ENCODE assay signal across 8 cellular contexts in the genomic region with DNA sequence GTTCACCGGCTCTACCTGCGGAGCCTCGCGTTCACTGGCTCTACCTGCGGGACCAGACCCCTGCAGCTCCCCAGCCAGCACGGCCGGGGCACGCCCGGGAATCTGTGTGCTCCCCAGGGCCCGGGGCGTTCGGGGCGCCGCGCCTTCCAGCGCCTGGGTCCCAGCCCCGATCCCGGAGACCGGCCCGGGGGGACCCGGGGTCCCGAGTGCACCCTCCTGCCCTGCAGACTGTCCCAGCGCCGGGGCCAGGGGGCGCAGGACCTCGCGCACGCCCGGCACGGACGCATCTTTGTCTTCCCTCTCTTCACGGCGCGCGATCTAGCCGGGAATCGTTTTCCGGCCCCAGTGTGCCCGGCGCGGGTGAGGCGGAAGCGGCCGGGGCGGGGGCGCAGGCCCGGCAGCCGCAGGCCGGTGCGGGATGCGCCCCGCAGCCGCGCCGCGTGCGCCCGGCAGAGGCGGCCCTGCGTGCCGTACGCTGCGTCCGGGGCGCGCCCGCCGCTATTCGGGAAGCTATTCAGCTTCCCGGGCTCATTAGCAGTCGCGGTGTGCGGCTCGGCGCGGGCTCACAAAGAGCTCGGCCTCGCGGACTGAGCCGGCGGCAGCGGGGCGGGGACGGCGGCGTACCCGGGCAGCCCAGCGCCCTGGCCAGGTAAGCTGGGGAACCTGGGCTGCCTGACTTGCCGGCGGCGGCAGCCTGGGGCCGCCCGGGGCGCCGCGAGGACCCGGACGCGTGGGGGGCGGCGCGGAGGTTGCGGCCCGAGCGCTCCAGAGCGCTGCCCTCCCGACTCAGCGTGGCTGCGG. TPM values are rescaled to one million over a fixed set of nuclear protein-coding genes. Genes with fewer than 3 reads are reported as not detected.
DNase-seq lines count a peak whose midpoint lies in the region; ATAC-seq and TF ChIP-seq lines count a peak whose summit lies in the region.

A gene (plus strand): TSS at position 345 of the 801 bp plus-strand sequence. CDS start 167,911 bp downstream, outside the sequence.

- no peaks in the 10 kb centered on the region for H3K9me2 ChIP-seq in neural cell (ENCODE audit: insufficient read depth, low read length)

- no peaks in the 10 kb centered on the region for H3F3A ChIP-seq in neural cell (ENCODE audit: insufficient read depth, low read length, poor library complexity, severe bottlenecking)

- peak within 1 kb of the TSS; percentile 22; the same call in 1 of the 2 replicates for H3K4me3 ChIP-seq in AG10803 (ENCODE audit: low read length)
- H3K4me3 ChIP-seq in neural cell (ENCODE audit: low read length), result peak within 1 kb of the TSS; percentile 86
- H3K4me3 ChIP-seq in vagina, result peak within 1 kb of the TSS; percentile 51 to 57

- intact Hi-C loops in vagina (cut with DNase I), result no loop called here

- no peak for TF ChIP-seq EP300 in Ishikawa (IDR thresholded peaks at IDR 0.05; ENCODE audit: borderline replicate concordance)
- TF ChIP-seq EP300 in neural cell (conservative IDR thresholded peaks at IDR 0.05; ENCODE audit: poor library complexity, severe bottlenecking), result no peak

- H3K27ac ChIP-seq in neural cell (ENCODE audit: low read length) (peak within 1 kb of the TSS; percentile 61), vagina (peak within 1 kb of the TSS; percentile 13)

- TF ChIP-seq POLR2A in erythroblast (IDR thresholded peaks at IDR 0.05; ENCODE audit: low read length) (no peak), vagina (IDR thresholded peaks at IDR 0.05) (no peak)

- H3K4me1 ChIP-seq in vagina, result peaks cover 12% of the 10 kb centered on the region

- no peak for ATAC-seq in GM21526 (IDR thresholded peaks at IDR 0.05; ENCODE audit: low FRiP score, unreplicated experiment)

- TF ChIP-seq CTCF in AG10803 (conservative IDR thresholded peaks at IDR 0.05; ENCODE audit: low read length), result no peak
- TF ChIP-seq CTCF in neural cell (IDR thresholded peaks at IDR 0.05; ENCODE audit: poor library complexity, severe bottlenecking), result no peak
- TF ChIP-seq CTCF in vagina (IDR thresholded peaks at IDR 0.05), result no peak

- TF ChIP-seq RAD21 in Ishikawa (IDR thresholded peaks at IDR 0.05; ENCODE audit: low read depth) (no peak), neural cell (conservative IDR thresholded peaks at IDR 0.05) (peak; percentile 33)

- H3K27me3 ChIP-seq in neural cell (ENCODE audit: insufficient read depth, low read depth, low read length) (no peaks in the 10 kb centered on the region), vagina (no peaks in the 10 kb centered on the region)

- peaks cover 29% of the 10 kb centered on the region for H3K79me2 ChIP-seq in neural cell (replicated peaks; ENCODE audit: insufficient read depth, low read length)

- H2AFZ ChIP-seq in neural cell (ENCODE audit: low read depth, low read length), result peak within 1 kb of the TSS; percentile 79

- H3K9ac ChIP-seq in neural cell (ENCODE audit: low read length), result peak within 1 kb of the TSS; percentile 87

- peak within 1 kb of the TSS; percentile 68 for H3K4me2 ChIP-seq in neural cell (ENCODE audit: low read length)

- H3K36me3 ChIP-seq in neural cell (ENCODE audit: insufficient read depth, low read length), result no peaks in the 10 kb centered on the region
- no peaks in the 10 kb centered on the region for H3K36me3 ChIP-seq in vagina

- peak; percentile 9 for DNase-seq in AG10803 (ENCODE audit: low read depth)
- DNase-seq in activated CD8-positive, alpha-beta memory T cell treated with anti-CD3 and anti-CD28 coated beads, Interleukin-2, amount 50 U/mL, for 4 hours, result peak; percentile 54
- DNase-seq in erythroblast (lab: John Stamatoyannopoulos, UW), result peak; percentile 13 to 28
- DNase-seq in vagina (ENCODE audit: extremely low spot score in 2 of 2), result no peak
- DNase-seq in foreskin melanocyte, result no peak

- H3K9me3 ChIP-seq in neural cell (ENCODE audit: low read length), result no peaks in the 10 kb centered on the region
- H3K9me3 ChIP-seq in vagina, result no peaks in the 10 kb centered on the region

- H4K20me1 ChIP-seq in neural cell (ENCODE audit: insufficient read depth), result no peaks in the 10 kb centered on the region

TF ChIP-seq in Ishikawa, 13 proteins besides CTCF, POLR2A, EP300 and RAD21:
- TF ChIP-seq ZBTB7A (IDR thresholded peaks at IDR 0.05; ENCODE audit: low read depth) (0 out of 2 replicates have a peak, but pooled peaks have one; percentile 26), EGR1 (IDR thresholded peaks at IDR 0.05) (no peak), TAF1 (IDR thresholded peaks at IDR 0.05; ENCODE audit: low read depth) (peak; percentile 34; the same call in 1 of the 2 replicates)

TF ChIP-seq in neural cell, 6 proteins besides CTCF, POLR2A, EP300 and RAD21:
- TF ChIP-seq, protein P1, sequence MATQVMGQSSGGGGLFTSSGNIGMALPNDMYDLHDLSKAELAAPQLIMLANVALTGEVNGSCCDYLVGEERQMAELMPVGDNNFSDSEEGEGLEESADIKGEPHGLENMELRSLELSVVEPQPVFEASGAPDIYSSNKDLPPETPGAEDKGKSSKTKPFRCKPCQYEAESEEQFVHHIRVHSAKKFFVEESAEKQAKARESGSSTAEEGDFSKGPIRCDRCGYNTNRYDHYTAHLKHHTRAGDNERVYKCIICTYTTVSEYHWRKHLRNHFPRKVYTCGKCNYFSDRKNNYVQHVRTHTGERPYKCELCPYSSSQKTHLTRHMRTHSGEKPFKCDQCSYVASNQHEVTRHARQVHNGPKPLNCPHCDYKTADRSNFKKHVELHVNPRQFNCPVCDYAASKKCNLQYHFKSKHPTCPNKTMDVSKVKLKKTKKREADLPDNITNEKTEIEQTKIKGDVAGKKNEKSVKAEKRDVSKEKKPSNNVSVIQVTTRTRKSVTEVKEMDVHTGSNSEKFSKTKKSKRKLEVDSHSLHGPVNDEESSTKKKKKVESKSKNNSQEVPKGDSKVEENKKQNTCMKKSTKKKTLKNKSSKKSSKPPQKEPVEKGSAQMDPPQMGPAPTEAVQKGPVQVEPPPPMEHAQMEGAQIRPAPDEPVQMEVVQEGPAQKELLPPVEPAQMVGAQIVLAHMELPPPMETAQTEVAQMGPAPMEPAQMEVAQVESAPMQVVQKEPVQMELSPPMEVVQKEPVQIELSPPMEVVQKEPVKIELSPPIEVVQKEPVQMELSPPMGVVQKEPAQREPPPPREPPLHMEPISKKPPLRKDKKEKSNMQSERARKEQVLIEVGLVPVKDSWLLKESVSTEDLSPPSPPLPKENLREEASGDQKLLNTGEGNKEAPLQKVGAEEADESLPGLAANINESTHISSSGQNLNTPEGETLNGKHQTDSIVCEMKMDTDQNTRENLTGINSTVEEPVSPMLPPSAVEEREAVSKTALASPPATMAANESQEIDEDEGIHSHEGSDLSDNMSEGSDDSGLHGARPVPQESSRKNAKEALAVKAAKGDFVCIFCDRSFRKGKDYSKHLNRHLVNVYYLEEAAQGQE (IDR thresholded peaks at IDR 0.05; ENCODE audit: borderline replicate concordance), result no peak
- TF ChIP-seq TAF1 (IDR thresholded peaks at IDR 0.05; ENCODE audit: low read depth) (no peak), POLR2AphosphoS5 (IDR thresholded peaks at IDR 0.05) (peak; percentile 61), SMC3 (conservative IDR thresholded peaks at IDR 0.05; ENCODE audit: poor library complexity) (peak; percentile 41), EZH2 (IDR thresholded peaks at IDR 0.05; ENCODE audit: borderline replicate concordance, insufficient read depth, low read length, poor library complexity, severe bottlenecking) (no peak), MXI1 (conservative IDR thresholded peaks at IDR 0.05; ENCODE audit: poor library complexity, severe bottlenecking) (peak; percentile 69)
TF ChIP-seq in neural cell: peak in this region for 3.

RNA-seq across cellular contexts. Expression of the gene that starts here (rescaled TPM):
- polyA plus RNA-seq in neural cell, result 134 and 159 TPM in 2 replicates
- 202 and 213 TPM in 2 replicates for polyA minus RNA-seq in neural cell
- 19.6 TPM for total RNA-seq in vagina

Comparison
In these comparisons a context has a peak if more than half of its experiments do, and no peak if none do; other contexts are left out.
1. DNase-seq: peak in AG10803 (single experiment), activated CD8-positive, alpha-beta memory T cell treated with anti-CD3 and anti-CD28 coated beads, Interleukin-2, amount 50 U/mL, for 4 hours (single experiment) and erythroblast (2 of 2); none in vagina (0 of 2) and foreskin melanocyte (single experiment).
2. H3K4me3 ChIP-seq: peak in every context shown above with its lines; median percentile 86 in neural cell; 54 in vagina; 22 in AG10803.